17 cellular contexts compared by ENCODE assay signal in genomic region chr1:117188268-117189108, GRCh38. TPM values are rescaled to one million over a fixed set of nuclear protein-coding genes. Genes with fewer than 3 reads are reported as not detected.
"Had no signal": no experiment of that assay in that cellular context is flagged by ENCODE, and none has a peak within 500 bp of the region (broad histone marks: within the 10 kb centered on the region; RNA-seq: fewer than 3 reads in every experiment).

No MANE protein-coding gene starts in this region.

- H3K4me2 ChIP-seq: smooth muscle cell had no signal

- H3K4me3 ChIP-seq: dorsolateral prefrontal cortex, lower lobe of right lung, right atrium auricular region, smooth muscle cell, tibial artery, vagina had no signal

- ATAC-seq: left cardiac atrium, lower lobe of right lung had no signal

- H3K27ac ChIP-seq: dorsolateral prefrontal cortex, lower lobe of right lung, neutrophil, right atrium auricular region, tibial artery, vagina had no signal

- H3K4me1 Mint-ChIP-seq: activated naive CD4-positive, alpha-beta T cell treated with anti-CD3 and anti-CD28 coated beads, Interleukin-2, amount 50 U/mL, for 24 hours; brain; immature natural killer cell had no signal

- H3K4me1 ChIP-seq: lower lobe of right lung, right atrium auricular region, tibial artery had no signal

- H3K27me3 Mint-ChIP-seq: activated naive CD4-positive, alpha-beta T cell treated with anti-CD3 and anti-CD28 coated beads, Interleukin-2, amount 50 U/mL, for 24 hours had no signal

- H3K36me3 Mint-ChIP-seq: immature natural killer cell had no signal

- H3K27me3 ChIP-seq: neutrophil, right atrium auricular region, tibial artery, vagina had no signal

- FAIRE-seq: endothelial cell of umbilical vein had no signal

- H3K27ac Mint-ChIP-seq: activated naive CD4-positive, alpha-beta T cell treated with anti-CD3 and anti-CD28 coated beads, Interleukin-2, amount 50 U/mL, for 24 hours; immature natural killer cell had no signal

- H3K4me3 Mint-ChIP-seq: activated naive CD4-positive, alpha-beta T cell treated with anti-CD3 and anti-CD28 coated beads, Interleukin-2, amount 50 U/mL, for 24 hours; brain; immature natural killer cell had no signal

- H3K36me3 ChIP-seq: lower lobe of right lung, neutrophil, right atrium auricular region, tibial artery, vagina had no signal

- DNase-seq: activated effector memory CD4-positive, alpha-beta T cell treated with Interleukin-2 at 50 U/mL for 16 hours; amniotic stem cell; dorsolateral prefrontal cortex; immature natural killer cell; left cardiac atrium; lower lobe of right lung; midbrain; posterior cingulate gyrus; tibial artery had no signal

- H3K9me3 ChIP-seq: lower lobe of right lung, neutrophil, tibial artery, vagina had no signal

RNA-seq across cellular contexts. Expression of gene VTCN1, which starts 22.2 kb away (rescaled TPM):
- total RNA-seq: endothelial cell of umbilical vein; left cardiac atrium; right atrium auricular region; T-helper 2 cell treated with Interferon-gamma antibody and Interleukin-4, amounts not matched to agents 100 ng/mL and 5 ng/mL, for 36 hours; vagina had no signal
- polyA plus RNA-seq: endothelial cell of umbilical vein, immature natural killer cell had no signal
